Comparison of ENCODE assay signal across 8 cellular contexts in genomic region chr12:132610051-132610759, GRCh38. TPM values are rescaled to one million over a fixed set of nuclear protein-coding genes. Genes with fewer than 3 reads are reported as not detected.
DNase-seq lines count a peak whose midpoint lies in the region; ATAC-seq, FAIRE-seq and TF ChIP-seq lines count a peak whose summit lies in the region.

LRCOL1 (minus strand) TSS chr12:132610582; CDS start chr12:132606251, 4,331 bp downstream.

- H3K36me3 ChIP-seq in astrocyte (ENCODE audit: insufficient read depth, low read length): no peaks in the 10 kb centered on the region
- H3K36me3 ChIP-seq in thoracic aorta: no peaks in the 10 kb centered on the region
- H3K36me3 ChIP-seq in gastroesophageal sphincter: no peaks in the 10 kb centered on the region

- H3K4me1 ChIP-seq in astrocyte (ENCODE audit: insufficient read depth, low read length) (no peaks in the 10 kb centered on the region), thoracic aorta (ENCODE audit: control insufficient read depth in 1 of 2, low read depth in 2 of 2) (peaks cover 0 to 11% of the 10 kb centered on the region in 2 donors), gastroesophageal sphincter (peaks cover 0 to 14% (median 0%) of the 10 kb centered on the region in 3 donors)

- H3K9me3 ChIP-seq in astrocyte (ENCODE audit: insufficient read depth, low read depth, low read length) (peaks cover 8% of the 10 kb centered on the region), thoracic aorta (no peaks in the 10 kb centered on the region), gastroesophageal sphincter (peaks cover 0 to 11% (median 0%) of the 10 kb centered on the region in 3 donors)

- H3K4me1 Mint-ChIP-seq in activated naive CD8-positive, alpha-beta T cell (ENCODE audit: low read depth): peaks cover 12% of the 10 kb centered on the region
- H3K4me1 Mint-ChIP-seq in activated naive CD8-positive, alpha-beta T cell treated with anti-CD3 and anti-CD28 coated beads for 36 hours: peaks cover 19% of the 10 kb centered on the region
- H3K4me1 Mint-ChIP-seq in astrocyte (ENCODE audit: low read depth, unreplicated experiment): peaks cover 7% of the 10 kb centered on the region

- no peaks in the 10 kb centered on the region for H4K20me1 ChIP-seq in astrocyte (ENCODE audit: insufficient read depth, low read length)

- FAIRE-seq in astrocyte (lab: Jason Lieb, UNC): no peak

- WGBS in gastroesophageal sphincter (ENCODE audit: low coverage in 1 of 2), 2 donors: 22% methylated on average over 19 of the region's 35 CpGs; no CpG with 5 or more reads in 1 of the 2 donors

- no peaks in the 10 kb centered on the region for H3K36me3 Mint-ChIP-seq in activated naive CD8-positive, alpha-beta T cell
- H3K36me3 Mint-ChIP-seq in activated naive CD8-positive, alpha-beta T cell treated with anti-CD3 and anti-CD28 coated beads for 36 hours: peaks cover 7% of the 10 kb centered on the region
- H3K36me3 Mint-ChIP-seq in astrocyte (ENCODE audit: low read depth, unreplicated experiment): no peaks in the 10 kb centered on the region

- peaks cover 33% of the 10 kb centered on the region for H3K27me3 Mint-ChIP-seq in activated naive CD8-positive, alpha-beta T cell
- peaks cover 72% of the 10 kb centered on the region for H3K27me3 Mint-ChIP-seq in activated naive CD8-positive, alpha-beta T cell treated with anti-CD3 and anti-CD28 coated beads for 36 hours
- H3K27me3 Mint-ChIP-seq in astrocyte (ENCODE audit: low read depth, unreplicated experiment): peaks cover 57% of the 10 kb centered on the region

- H3K4me3 Mint-ChIP-seq in activated naive CD8-positive, alpha-beta T cell: peak within 1 kb of the TSS; percentile 56
- no peak within 1 kb of the TSS for H3K4me3 Mint-ChIP-seq in activated naive CD8-positive, alpha-beta T cell treated with anti-CD3 and anti-CD28 coated beads for 36 hours
- no peak within 1 kb of the TSS for H3K4me3 Mint-ChIP-seq in astrocyte (ENCODE audit: unreplicated experiment)

- no peak within 1 kb of the TSS for H3K27ac Mint-ChIP-seq in activated naive CD8-positive, alpha-beta T cell
- no peak within 1 kb of the TSS for H3K27ac Mint-ChIP-seq in activated naive CD8-positive, alpha-beta T cell treated with anti-CD3 and anti-CD28 coated beads for 36 hours
- no peak within 1 kb of the TSS for H3K27ac Mint-ChIP-seq in astrocyte (ENCODE audit: unreplicated experiment)

- peak within 1 kb of the TSS; percentile 81 for H3K4me2 ChIP-seq in astrocyte (ENCODE audit: low read length)

- peak within 1 kb of the TSS; percentile 20 for H3K9ac ChIP-seq in astrocyte (ENCODE audit: low read length)

- no peaks in the 10 kb centered on the region for H3K9me3 Mint-ChIP-seq in activated naive CD8-positive, alpha-beta T cell (ENCODE audit: low read depth)
- H3K9me3 Mint-ChIP-seq in activated naive CD8-positive, alpha-beta T cell treated with anti-CD3 and anti-CD28 coated beads for 36 hours: peaks cover 4% of the 10 kb centered on the region
- H3K9me3 Mint-ChIP-seq in astrocyte (ENCODE audit: unreplicated experiment): peaks cover 8% of the 10 kb centered on the region

- H3K4me3 ChIP-seq in astrocyte (ENCODE audit: insufficient read depth, low read depth, low read length) (peak within 1 kb of the TSS; percentile 40), thoracic aorta (peak within 1 kb of the TSS; percentile 29), gastroesophageal sphincter (peak within 1 kb of the TSS in 1 of 2 donors; percentile 32)

- H3K27ac ChIP-seq in astrocyte (ENCODE audit: low read depth, low read length) (no peak within 1 kb of the TSS), thoracic aorta (no peak within 1 kb of the TSS), gastroesophageal sphincter (no peak within 1 kb of the TSS)

- TF ChIP-seq POLR2A in gastroesophageal sphincter (IDR thresholded peaks at IDR 0.05): no peak

- no peak for TF ChIP-seq CTCF in astrocyte (IDR thresholded peaks at IDR 0.05; ENCODE audit: insufficient read depth, low read depth, low read length)
- TF ChIP-seq CTCF in thoracic aorta (IDR thresholded peaks at IDR 0.05): no peak
- TF ChIP-seq CTCF in gastroesophageal sphincter (IDR thresholded peaks at IDR 0.05): no peak

- H3K27me3 ChIP-seq in astrocyte (ENCODE audit: insufficient read depth, low read length): peaks cover 29% of the 10 kb centered on the region
- no peaks in the 10 kb centered on the region for H3K27me3 ChIP-seq in thoracic aorta (replicated peaks; ENCODE audit: insufficient read depth)
- peaks cover 68% of the 10 kb centered on the region for H3K27me3 ChIP-seq in gastroesophageal sphincter

- no peak for TF ChIP-seq EP300 in gastroesophageal sphincter (IDR thresholded peaks at IDR 0.05)

- H2AFZ ChIP-seq in astrocyte (ENCODE audit: low read depth, low read length): peak within 1 kb of the TSS; percentile 64

- ATAC-seq in thoracic aorta (ENCODE audit: insufficient number of reproducible peaks, low FRiP score, low read depth): no peak
- ATAC-seq in gastroesophageal sphincter: no peak

- no peaks in the 10 kb centered on the region for H3K79me2 ChIP-seq in astrocyte (ENCODE audit: insufficient read depth, low read length)

- DNase-seq in activated naive CD8-positive, alpha-beta T cell treated with anti-CD3 and anti-CD28 coated beads for 36 hours: no peak
- DNase-seq in astrocyte (ENCODE audit: low read depth) (peak; percentile 93), kidney tubule cell (ENCODE audit: low spot score) (peak; percentile 30), thoracic aorta (ENCODE audit: low spot score) (no peak), T1000 (lab: John Stamatoyannopoulos, UW) (no peak), NCI-H345 treated with DMSO at 0.1 percent for 48 hours (lab: John Stamatoyannopoulos, UW; ENCODE audit: unreplicated experiment) (no peak)

RNA-seq across cellular contexts. Expression of gene LRCOL1, which starts in this region (rescaled TPM):
- not detected for total RNA-seq in activated naive CD8-positive, alpha-beta T cell treated with anti-CD3 and anti-CD28 coated beads for 36 hours
- not detected in 2 replicates for total RNA-seq in astrocyte
- total RNA-seq in thoracic aorta: not detected
- total RNA-seq in gastroesophageal sphincter: not detected

Comparison
In these comparisons a context has a peak if more than half of its experiments do, and no peak if none do; other contexts are left out.
1. Peak in DNase-seq, H3K4me3 ChIP-seq, H3K9ac ChIP-seq and H3K4me2 ChIP-seq in astrocyte; RNA of the gene not detected or under 1 TPM.